Comparison of ENCODE assay signal across 9 cellular contexts in the genomic region with DNA sequence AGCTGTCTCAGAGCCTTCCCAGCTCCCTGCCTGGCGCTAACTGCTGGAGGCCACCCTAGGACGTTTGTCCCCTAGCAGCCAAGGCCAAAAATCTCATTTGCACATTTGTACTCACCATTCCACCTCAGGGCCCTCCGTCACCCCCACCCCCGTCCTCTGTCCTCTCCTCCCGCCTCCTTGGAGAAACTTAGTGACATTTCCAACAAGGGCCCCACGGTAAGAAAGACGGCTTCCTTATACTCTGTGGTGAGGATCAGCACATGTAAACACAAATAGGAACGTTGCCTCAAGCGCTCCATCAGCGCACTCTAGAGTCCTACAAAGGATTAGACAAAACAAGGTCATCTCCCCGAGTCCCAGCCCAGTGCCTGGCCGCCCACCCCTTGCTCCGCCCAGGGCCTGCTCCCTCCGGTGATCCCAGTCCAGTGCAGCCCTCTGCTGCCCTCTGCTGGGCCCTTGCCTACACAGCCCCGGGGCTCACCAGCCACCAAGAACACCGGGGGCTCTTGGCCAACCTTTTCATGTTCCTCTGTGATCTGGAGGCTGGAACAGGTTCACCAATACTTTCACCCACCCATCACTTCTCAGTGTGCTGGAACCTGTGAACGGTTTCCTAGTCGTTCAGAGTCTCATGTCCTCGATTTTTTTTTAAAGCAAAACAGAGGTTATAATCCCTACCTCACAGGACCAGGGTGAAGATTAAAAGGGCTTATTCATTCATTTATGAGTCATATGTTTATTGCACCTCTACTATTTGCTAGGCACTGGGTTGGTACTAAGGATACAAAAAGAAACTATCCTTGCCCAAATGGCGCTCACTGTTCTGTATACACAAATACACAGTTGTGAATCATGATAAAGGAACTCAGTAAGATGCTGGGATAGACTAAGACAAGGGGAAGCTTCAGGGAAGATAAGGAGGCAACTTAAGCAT. TPM values are rescaled to one million over a fixed set of nuclear protein-coding genes. Genes with fewer than 3 reads are reported as not detected.
DNase-seq lines count a peak whose midpoint lies in the region; ATAC-seq, FAIRE-seq and TF ChIP-seq lines count a peak whose summit lies in the region.
"Had no signal": no experiment of that assay in that cellular context is flagged by ENCODE, and none has a peak within 500 bp of the region (broad histone marks: within the 10 kb centered on the region; RNA-seq: fewer than 3 reads in every experiment).

No MANE protein-coding gene starts in this region.

- peak; percentile 96 for TF ChIP-seq CTCF in kidney epithelial cell (IDR thresholded peaks at IDR 0.05; ENCODE audit: insufficient read depth, low read length, poor library complexity, severe bottlenecking)

- DNase-seq in Ammon's horn (ENCODE audit: low spot score) (peak; percentile 96), GM19239 (ENCODE audit: insufficient read length, low spot score) (peak; percentile 87), NCI-H446 (lab: John Stamatoyannopoulos, UW) (peak; percentile 93 to 96), cerebellum (ENCODE audit: low spot score) (peak; percentile 90), kidney epithelial cell (ENCODE audit: low read depth) (peak; percentile 45)
- peak; percentile 73 for DNase-seq in activated CD4-positive, alpha-beta T cell treated with anti-CD3 and anti-CD28 coated beads for 1 hour
- DNase-seq in stimulated activated CD4-positive, alpha-beta T cell treated with anti-CD3 and anti-CD28 coated beads, Interleukin-15, amount 100 ng/mL, for 1 hour (ENCODE audit: low read depth in 1 of 2, low spot score in 1 of 2) = peak; percentile 67 to 82

- FAIRE-seq in GM19239 (lab: Jason Lieb, UNC) = peak; percentile 90

- no peaks in the 10 kb centered on the region for H3K27me3 ChIP-seq in kidney epithelial cell (ENCODE audit: control insufficient read depth, insufficient read depth, low read length)

- no peaks in the 10 kb centered on the region for H3K36me3 ChIP-seq in kidney epithelial cell (ENCODE audit: control insufficient read depth, insufficient read depth, low read length)

- ATAC-seq in HG03432 (IDR thresholded peaks at IDR 0.05; ENCODE audit: unreplicated experiment) = peak; percentile 99

- peak overlapping the region; percentile 15 for H3K4me3 ChIP-seq in kidney epithelial cell (ENCODE audit: low read depth, low read length)

RNA-seq across cellular contexts. Expression of a gene that starts 15.2 kb away (rescaled TPM):
- total RNA-seq in cerebellum (31.8 TPM), kidney epithelial cell (21.7 and 23.1 TPM in 2 replicates)

RNA-seq across cellular contexts. Expression of a gene that starts 42.2 kb away (rescaled TPM):
- total RNA-seq in cerebellum = 6.7 TPM
- 0.21 and 0.54 TPM in 2 replicates for total RNA-seq in kidney epithelial cell
- total RNA-seq: T-helper 1 cell treated with Interleukin-12 subunit alpha and Interleukin-12 subunit beta and Interleukin-4 antibody, amounts not matched to agents 30 ng/mL and 1 ng/mL, for 36 hours had no signal

Comparison
In these comparisons a context has a peak if more than half of its experiments do, and no peak if none do; other contexts are left out.
1. Peak in every context shown above with its lines: DNase-seq, ATAC-seq and H3K4me3 ChIP-seq.
2. DNase-seq: peak in every context shown above with its lines; median percentile 96 in Ammon's horn; 94 in NCI-H446; 90 in cerebellum; 87 in GM19239; 74 in stimulated activated CD4-positive, alpha-beta T cell treated with anti-CD3 and anti-CD28 coated beads, Interleukin-15, amount 100 ng/mL, for 1 hour; 73 in activated CD4-positive, alpha-beta T cell treated with anti-CD3 and anti-CD28 coated beads for 1 hour; 45 in kidney epithelial cell.